In genomic region chr6:4853349-4853748, GRCh38 we compare ENCODE assay signal across 1 cellular context.
TF ChIP-seq lines count a peak whose summit lies in the region.

No MANE protein-coding gene starts in this region.

TF ChIP-seq in K562, 482 proteins besides CTCF, POLR2A, EP300 and RAD21 (continued from another document):
- TF ChIP-seq RBFOX2 (IDR thresholded peaks at IDR 0.05; ENCODE audit: low read depth, low read length) (no peak), RB1 (IDR thresholded peaks at IDR 0.05; ENCODE audit: low read depth) (no peak), MAZ (CRISPR knock-in tag; conservative IDR thresholded peaks at IDR 0.05 in 1 of 2, IDR thresholded peaks at IDR 0.05 in 1 of 2) (no peak), DNMT1 (IDR thresholded peaks at IDR 0.05) (no peak), SRF (CRISPR knock-in tag; IDR thresholded peaks at IDR 0.05) (no peak), EHMT2 (IDR thresholded peaks at IDR 0.05) (peak; percentile 97), MXI1 (IDR thresholded peaks at IDR 0.05; ENCODE audit: low read depth, low read length) (no peak), RBM39 (optimal IDR thresholded peaks at IDR 0.05; ENCODE audit: low read depth, low read length) (no peak), SMAD3 (CRISPR knock-in tag; conservative IDR thresholded peaks at IDR 0.05) (no peak), NR2C2 (CRISPR knock-in tag; IDR thresholded peaks at IDR 0.05) (no peak), NR2C2 (tag; IDR thresholded peaks at IDR 0.05) (no peak), TAF9B (IDR thresholded peaks at IDR 0.05; ENCODE audit: partially characterized antibody) (no peak), SREBF1 (IDR thresholded peaks at IDR 0.05; ENCODE audit: borderline replicate concordance, low read depth, low read length) (no peak)
- TF ChIP-seq, protein P1, sequence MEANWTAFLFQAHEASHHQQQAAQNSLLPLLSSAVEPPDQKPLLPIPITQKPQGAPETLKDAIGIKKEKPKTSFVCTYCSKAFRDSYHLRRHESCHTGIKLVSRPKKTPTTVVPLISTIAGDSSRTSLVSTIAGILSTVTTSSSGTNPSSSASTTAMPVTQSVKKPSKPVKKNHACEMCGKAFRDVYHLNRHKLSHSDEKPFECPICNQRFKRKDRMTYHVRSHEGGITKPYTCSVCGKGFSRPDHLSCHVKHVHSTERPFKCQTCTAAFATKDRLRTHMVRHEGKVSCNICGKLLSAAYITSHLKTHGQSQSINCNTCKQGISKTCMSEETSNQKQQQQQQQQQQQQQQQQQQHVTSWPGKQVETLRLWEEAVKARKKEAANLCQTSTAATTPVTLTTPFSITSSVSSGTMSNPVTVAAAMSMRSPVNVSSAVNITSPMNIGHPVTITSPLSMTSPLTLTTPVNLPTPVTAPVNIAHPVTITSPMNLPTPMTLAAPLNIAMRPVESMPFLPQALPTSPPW (CRISPR knock-in tag; IDR thresholded peaks at IDR 0.05) = 0 out of 2 replicates have a peak, but pooled peaks have one; percentile 8
- TF ChIP-seq, protein P2, sequence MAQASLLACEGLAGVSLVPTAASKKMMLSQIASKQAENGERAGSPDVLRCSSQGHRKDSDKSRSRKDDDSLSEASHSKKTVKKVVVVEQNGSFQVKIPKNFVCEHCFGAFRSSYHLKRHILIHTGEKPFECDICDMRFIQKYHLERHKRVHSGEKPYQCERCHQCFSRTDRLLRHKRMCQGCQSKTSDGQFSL (CRISPR knock-in tag; IDR thresholded peaks at IDR 0.05) = 0 out of 2 replicates have a peak, but pooled peaks have one; percentile 6
- TF ChIP-seq, protein P2 (tag; IDR thresholded peaks at IDR 0.05) = no peak
